1 cellular context compared by ENCODE assay signal in genomic region chr20:45798935-45799642, GRCh38.
TF ChIP-seq lines count a peak whose summit lies in the region.

No MANE protein-coding gene starts in this region.

TF ChIP-seq in endothelial cell of umbilical vein, 7 proteins besides CTCF, POLR2A, EP300 and RAD21:
- TF ChIP-seq MYC (IDR thresholded peaks at IDR 0.05; ENCODE audit: low read depth, low read length) = no peak
- no peak for TF ChIP-seq POLR2AphosphoS5 (IDR thresholded peaks at IDR 0.05; ENCODE audit: insufficient read depth, low read depth, low read length)
- no peak for TF ChIP-seq MAX (IDR thresholded peaks at IDR 0.05; ENCODE audit: insufficient read depth, insufficient read length)
- no peak for TF ChIP-seq GATA2 (IDR thresholded peaks at IDR 0.05; ENCODE audit: insufficient read depth, insufficient read length, low read depth, low read length)
- no peak for TF ChIP-seq EZH2 (IDR thresholded peaks at IDR 0.05; ENCODE audit: borderline replicate concordance, low read depth, low read length, severe bottlenecking)
TF ChIP-seq in endothelial cell of umbilical vein: peak in this region for 0.
